In the genomic region with DNA sequence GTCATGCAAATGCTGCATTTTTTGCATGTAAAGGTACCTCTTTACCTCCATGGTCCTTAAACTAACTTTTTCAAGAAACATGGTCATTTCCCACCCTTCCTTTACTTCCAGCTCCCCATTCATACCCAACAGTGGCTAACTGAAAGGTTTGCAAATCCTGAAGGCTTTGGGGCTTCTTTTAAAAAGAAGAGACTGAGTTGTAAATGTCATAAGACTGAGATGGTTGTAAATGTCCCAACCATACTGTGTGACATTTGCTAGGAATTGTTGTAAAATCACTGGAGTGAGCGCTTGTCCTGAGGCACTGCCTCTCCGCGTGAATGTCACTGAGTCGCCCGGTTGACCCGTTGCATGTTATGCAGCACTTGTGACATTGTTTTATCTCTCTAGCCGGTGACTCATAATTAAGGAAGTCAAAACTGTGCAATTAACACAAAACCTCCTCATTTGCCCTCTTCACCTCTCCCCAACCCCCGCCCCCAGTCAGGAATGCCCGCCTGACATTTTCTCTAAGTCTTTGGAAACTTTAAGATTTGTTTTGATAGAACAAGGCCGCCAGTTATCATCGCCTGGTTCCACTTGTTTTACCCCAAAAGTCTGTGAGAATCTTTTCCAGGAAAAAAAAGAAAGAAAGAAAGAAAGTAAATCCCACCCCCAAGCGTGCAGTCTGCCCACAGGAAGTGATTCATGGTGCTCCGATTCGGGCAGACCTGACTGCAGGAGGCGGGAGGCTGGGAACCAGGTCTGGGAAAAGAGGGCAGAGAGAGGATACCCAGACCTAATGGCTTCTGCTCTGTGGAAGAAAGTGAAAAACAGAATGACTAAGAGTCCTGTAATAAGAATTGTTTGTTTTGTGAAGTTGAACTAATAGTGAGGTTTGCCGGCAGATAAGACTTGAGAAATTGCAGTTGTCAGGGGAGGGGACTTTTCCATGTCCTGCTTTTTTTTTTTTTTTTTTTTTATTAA, we compare ENCODE assay signal across 8 cellular contexts.
DNase-seq lines count a peak whose midpoint lies in the region; ATAC-seq, FAIRE-seq and TF ChIP-seq lines count a peak whose summit lies in the region.

No MANE protein-coding gene starts in this region.

- H3K9me3 ChIP-seq in left ventricle myocardium inferior (replicated peaks) (no peaks in the 10 kb centered on the region), sigmoid colon (no peaks in the 10 kb centered on the region)

- intact Hi-C loops in left ventricle myocardium inferior (cut with micrococcal nuclease) (no loop called here), sigmoid colon (cut with DNase I) (loop anchor here (5.0 kb wide), 2 partner anchors 43 to 83 kb away; a partner anchor contains a TSS)

- ATAC-seq in GM21526 (IDR thresholded peaks at IDR 0.05; ENCODE audit: low FRiP score, unreplicated experiment) = no peak

- TF ChIP-seq EP300 in sigmoid colon (IDR thresholded peaks at IDR 0.05) = no peak

- in situ Hi-C loops in GM13977 (cut with MboI; ENCODE audit: low pct_unique_long_range_greater_than_20kb, low sequenced_read_pairs, unreplicated experiment) = no loop called here

- peaks cover 57% of the 10 kb centered on the region for H3K4me1 Mint-ChIP-seq in activated naive CD8-positive, alpha-beta T cell (ENCODE audit: low read depth)

- peak overlapping the region; percentile 84 for H3K27ac ChIP-seq in left ventricle myocardium inferior (replicated peaks)
- peak overlapping the region; percentile 43 to 90 (median 84) for H3K27ac ChIP-seq in sigmoid colon

- H3K36me3 ChIP-seq in left ventricle myocardium inferior (no peaks in the 10 kb centered on the region), sigmoid colon (no peaks in the 10 kb centered on the region)

- no peaks in the 10 kb centered on the region for H3K27me3 ChIP-seq in left ventricle myocardium inferior (ENCODE audit: low read depth)
- no peaks in the 10 kb centered on the region for H3K27me3 ChIP-seq in sigmoid colon

- H3K4me3 ChIP-seq in left ventricle myocardium inferior (peak overlapping the region; percentile 18), sigmoid colon (peak overlapping the region in 1 of 4 donors; percentile 6)

- FAIRE-seq in frontal cortex (lab: Jason Lieb, UNC) = no peak

- TF ChIP-seq CTCF in GM13977 (IDR thresholded peaks at IDR 0.05; ENCODE audit: extremely low read depth, insufficient read depth, missing control alignments) (no peak), left ventricle myocardium inferior (IDR thresholded peaks at IDR 0.05; ENCODE audit: borderline replicate concordance) (no peak), sigmoid colon (IDR thresholded peaks at IDR 0.05) (no peak)

- peaks cover 83% of the 10 kb centered on the region for H3K4me1 ChIP-seq in left ventricle myocardium inferior
- peaks cover 0 to 56% (median 49%) of the 10 kb centered on the region in 4 donors for H3K4me1 ChIP-seq in sigmoid colon

- WGBS in sigmoid colon, 2 donors = 42 to 62% methylated on average over 16 of the region's 16 CpGs

- no peaks in the 10 kb centered on the region for H3K27me3 Mint-ChIP-seq in activated naive CD8-positive, alpha-beta T cell

- H3K36me3 Mint-ChIP-seq in activated naive CD8-positive, alpha-beta T cell = peaks cover 2% of the 10 kb centered on the region

- no peak overlapping the region for H3K4me3 Mint-ChIP-seq in activated naive CD8-positive, alpha-beta T cell

- DNase-seq in GM13977 (ENCODE audit: low spot score) (peak; percentile 51), OCI-M1 (lab: John Stamatoyannopoulos, UW) (peak; percentile 79), left ventricle myocardium inferior (peak; percentile 67), sigmoid colon (peak; percentile 83), NCI-H774 (lab: John Stamatoyannopoulos, UW) (no peak), frontal cortex (ENCODE audit: low spot score in 2 of 2) (no peak)

- peak overlapping the region; percentile 47 for H3K27ac Mint-ChIP-seq in activated naive CD8-positive, alpha-beta T cell

- no peak for TF ChIP-seq POLR2A in sigmoid colon (IDR thresholded peaks at IDR 0.05)

- H3K9me3 Mint-ChIP-seq in activated naive CD8-positive, alpha-beta T cell (ENCODE audit: low read depth) = no peaks in the 10 kb centered on the region

Comparison
In these comparisons a context has a peak if more than half of its experiments do, and no peak if none do; other contexts are left out.
1. DNase-seq: peak in GM13977 (single experiment), OCI-M1 (single experiment), left ventricle myocardium inferior (single experiment) and sigmoid colon (single experiment); none in NCI-H774 (single experiment) and frontal cortex (0 of 2).